1 cellular context compared by ENCODE assay signal in the genomic region with DNA sequence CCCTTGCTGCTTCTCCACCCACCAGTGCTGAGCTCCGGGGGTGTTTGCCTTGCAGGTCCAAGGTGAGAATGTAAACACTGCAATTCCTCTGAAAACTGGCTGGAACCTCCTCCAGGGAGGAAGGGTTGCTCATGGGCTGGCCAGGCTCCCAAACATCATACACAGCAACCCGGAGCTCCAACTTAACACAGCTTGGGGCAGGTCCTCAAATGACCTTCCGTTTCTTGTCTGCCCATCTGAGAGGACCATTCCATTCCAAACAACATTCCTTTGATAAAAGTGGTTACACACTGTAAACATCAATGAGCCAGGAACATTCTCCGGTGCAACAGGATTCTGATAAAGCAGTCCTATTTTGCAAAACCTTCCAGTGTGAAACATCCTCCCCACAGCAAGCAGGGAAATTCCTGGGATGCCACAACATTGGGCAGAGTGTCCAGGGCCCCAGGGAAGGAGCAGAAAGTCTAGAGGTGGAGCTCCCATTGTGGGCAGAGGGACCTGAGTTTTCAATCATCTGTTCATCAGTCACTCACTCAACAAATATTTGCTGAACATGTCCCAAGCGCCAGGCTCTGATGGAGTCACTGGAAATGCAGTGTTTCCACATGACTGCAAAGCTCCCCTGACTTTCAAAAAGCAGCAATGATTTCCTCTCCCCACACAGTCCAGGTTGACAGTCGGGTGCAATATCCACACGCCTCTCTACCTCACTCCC.
TF ChIP-seq lines count a peak whose summit lies in the region.

No MANE protein-coding gene starts in this region.

TF ChIP-seq in HepG2, 621 proteins besides CTCF, POLR2A, EP300 and RAD21 (continued from another document and continues in another):
- TF ChIP-seq, protein P1, sequence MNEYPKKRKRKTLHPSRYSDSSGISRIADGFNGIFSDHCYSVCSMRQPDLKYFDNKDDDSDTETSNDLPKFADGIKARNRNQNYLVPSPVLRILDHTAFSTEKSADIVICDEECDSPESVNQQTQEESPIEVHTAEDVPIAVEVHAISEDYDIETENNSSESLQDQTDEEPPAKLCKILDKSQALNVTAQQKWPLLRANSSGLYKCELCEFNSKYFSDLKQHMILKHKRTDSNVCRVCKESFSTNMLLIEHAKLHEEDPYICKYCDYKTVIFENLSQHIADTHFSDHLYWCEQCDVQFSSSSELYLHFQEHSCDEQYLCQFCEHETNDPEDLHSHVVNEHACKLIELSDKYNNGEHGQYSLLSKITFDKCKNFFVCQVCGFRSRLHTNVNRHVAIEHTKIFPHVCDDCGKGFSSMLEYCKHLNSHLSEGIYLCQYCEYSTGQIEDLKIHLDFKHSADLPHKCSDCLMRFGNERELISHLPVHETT (CRISPR knock-in tag; conservative IDR thresholded peaks at IDR 0.05) = peak; percentile 71; the same call in 1 of the 2 replicates
- no peak for TF ChIP-seq IKZF4 (CRISPR knock-in tag; IDR thresholded peaks at IDR 0.05; ENCODE audit: borderline replicate concordance, low read depth, not compliant biosample characterization)
- TF ChIP-seq, protein P2, sequence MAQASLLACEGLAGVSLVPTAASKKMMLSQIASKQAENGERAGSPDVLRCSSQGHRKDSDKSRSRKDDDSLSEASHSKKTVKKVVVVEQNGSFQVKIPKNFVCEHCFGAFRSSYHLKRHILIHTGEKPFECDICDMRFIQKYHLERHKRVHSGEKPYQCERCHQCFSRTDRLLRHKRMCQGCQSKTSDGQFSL (CRISPR knock-in tag; IDR thresholded peaks at IDR 0.05) = no peak
- TF ChIP-seq DPF2 (CRISPR knock-in tag; IDR thresholded peaks at IDR 0.05; ENCODE audit: borderline replicate concordance, low read depth) = peak; percentile 89
- TF ChIP-seq RBM22 (optimal IDR thresholded peaks at IDR 0.05; ENCODE audit: low read length) = no peak
- no peak for TF ChIP-seq ZNF883 (CRISPR knock-in tag; IDR thresholded peaks at IDR 0.05; ENCODE audit: not compliant biosample characterization)
- TF ChIP-seq NR2C2 (CRISPR knock-in tag; IDR thresholded peaks at IDR 0.05; ENCODE audit: borderline replicate concordance) = peak; percentile 33; the same call in 1 of the 2 replicates
- TF ChIP-seq ZMAT5 (CRISPR knock-in tag; IDR thresholded peaks at IDR 0.05; ENCODE audit: borderline replicate concordance, low read depth) = no peak
- TF ChIP-seq, protein P3, sequence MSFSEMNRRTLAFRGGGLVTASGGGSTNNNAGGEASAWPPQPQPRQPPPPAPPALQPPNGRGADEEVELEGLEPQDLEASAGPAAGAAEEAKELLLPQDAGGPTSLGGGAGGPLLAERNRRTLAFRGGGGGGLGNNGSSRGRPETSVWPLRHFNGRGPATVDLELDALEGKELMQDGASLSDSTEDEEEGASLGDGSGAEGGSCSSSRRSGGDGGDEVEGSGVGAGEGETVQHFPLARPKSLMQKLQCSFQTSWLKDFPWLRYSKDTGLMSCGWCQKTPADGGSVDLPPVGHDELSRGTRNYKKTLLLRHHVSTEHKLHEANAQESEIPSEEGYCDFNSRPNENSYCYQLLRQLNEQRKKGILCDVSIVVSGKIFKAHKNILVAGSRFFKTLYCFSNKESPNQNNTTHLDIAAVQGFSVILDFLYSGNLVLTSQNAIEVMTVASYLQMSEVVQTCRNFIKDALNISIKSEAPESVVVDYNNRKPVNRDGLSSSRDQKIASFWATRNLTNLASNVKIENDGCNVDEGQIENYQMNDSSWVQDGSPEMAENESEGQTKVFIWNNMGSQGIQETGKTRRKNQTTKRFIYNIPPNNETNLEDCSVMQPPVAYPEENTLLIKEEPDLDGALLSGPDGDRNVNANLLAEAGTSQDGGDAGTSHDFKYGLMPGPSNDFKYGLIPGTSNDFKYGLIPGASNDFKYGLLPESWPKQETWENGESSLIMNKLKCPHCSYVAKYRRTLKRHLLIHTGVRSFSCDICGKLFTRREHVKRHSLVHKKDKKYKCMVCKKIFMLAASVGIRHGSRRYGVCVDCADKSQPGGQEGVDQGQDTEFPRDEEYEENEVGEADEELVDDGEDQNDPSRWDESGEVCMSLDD (CRISPR knock-in tag; IDR thresholded peaks at IDR 0.05; ENCODE audit: borderline replicate concordance) = no peak
- TF ChIP-seq, protein P4, sequence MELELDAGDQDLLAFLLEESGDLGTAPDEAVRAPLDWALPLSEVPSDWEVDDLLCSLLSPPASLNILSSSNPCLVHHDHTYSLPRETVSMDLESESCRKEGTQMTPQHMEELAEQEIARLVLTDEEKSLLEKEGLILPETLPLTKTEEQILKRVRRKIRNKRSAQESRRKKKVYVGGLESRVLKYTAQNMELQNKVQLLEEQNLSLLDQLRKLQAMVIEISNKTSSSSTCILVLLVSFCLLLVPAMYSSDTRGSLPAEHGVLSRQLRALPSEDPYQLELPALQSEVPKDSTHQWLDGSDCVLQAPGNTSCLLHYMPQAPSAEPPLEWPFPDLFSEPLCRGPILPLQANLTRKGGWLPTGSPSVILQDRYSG (CRISPR knock-in tag; IDR thresholded peaks at IDR 0.05) = no peak
- TF ChIP-seq, protein P5, sequence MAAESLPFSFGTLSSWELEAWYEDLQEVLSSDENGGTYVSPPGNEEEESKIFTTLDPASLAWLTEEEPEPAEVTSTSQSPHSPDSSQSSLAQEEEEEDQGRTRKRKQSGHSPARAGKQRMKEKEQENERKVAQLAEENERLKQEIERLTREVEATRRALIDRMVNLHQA (CRISPR knock-in tag; IDR thresholded peaks at IDR 0.05) = no peak
- TF ChIP-seq, protein P6, sequence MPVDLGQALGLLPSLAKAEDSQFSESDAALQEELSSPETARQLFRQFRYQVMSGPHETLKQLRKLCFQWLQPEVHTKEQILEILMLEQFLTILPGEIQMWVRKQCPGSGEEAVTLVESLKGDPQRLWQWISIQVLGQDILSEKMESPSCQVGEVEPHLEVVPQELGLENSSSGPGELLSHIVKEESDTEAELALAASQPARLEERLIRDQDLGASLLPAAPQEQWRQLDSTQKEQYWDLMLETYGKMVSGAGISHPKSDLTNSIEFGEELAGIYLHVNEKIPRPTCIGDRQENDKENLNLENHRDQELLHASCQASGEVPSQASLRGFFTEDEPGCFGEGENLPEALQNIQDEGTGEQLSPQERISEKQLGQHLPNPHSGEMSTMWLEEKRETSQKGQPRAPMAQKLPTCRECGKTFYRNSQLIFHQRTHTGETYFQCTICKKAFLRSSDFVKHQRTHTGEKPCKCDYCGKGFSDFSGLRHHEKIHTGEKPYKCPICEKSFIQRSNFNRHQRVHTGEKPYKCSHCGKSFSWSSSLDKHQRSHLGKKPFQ (CRISPR knock-in tag; IDR thresholded peaks at IDR 0.05; ENCODE audit: insufficient replicate concordance) = no peak
- TF ChIP-seq PHF21A (CRISPR knock-in tag; IDR thresholded peaks at IDR 0.05) = peak; percentile 98
- TF ChIP-seq ZNF691 (CRISPR knock-in tag; IDR thresholded peaks at IDR 0.05; ENCODE audit: borderline replicate concordance, low read depth) = no peak
- TF ChIP-seq, protein P7, sequence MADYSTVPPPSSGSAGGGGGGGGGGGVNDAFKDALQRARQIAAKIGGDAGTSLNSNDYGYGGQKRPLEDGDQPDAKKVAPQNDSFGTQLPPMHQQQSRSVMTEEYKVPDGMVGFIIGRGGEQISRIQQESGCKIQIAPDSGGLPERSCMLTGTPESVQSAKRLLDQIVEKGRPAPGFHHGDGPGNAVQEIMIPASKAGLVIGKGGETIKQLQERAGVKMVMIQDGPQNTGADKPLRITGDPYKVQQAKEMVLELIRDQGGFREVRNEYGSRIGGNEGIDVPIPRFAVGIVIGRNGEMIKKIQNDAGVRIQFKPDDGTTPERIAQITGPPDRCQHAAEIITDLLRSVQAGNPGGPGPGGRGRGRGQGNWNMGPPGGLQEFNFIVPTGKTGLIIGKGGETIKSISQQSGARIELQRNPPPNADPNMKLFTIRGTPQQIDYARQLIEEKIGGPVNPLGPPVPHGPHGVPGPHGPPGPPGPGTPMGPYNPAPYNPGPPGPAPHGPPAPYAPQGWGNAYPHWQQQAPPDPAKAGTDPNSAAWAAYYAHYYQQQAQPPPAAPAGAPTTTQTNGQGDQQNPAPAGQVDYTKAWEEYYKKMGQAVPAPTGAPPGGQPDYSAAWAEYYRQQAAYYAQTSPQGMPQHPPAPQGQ (CRISPR knock-in tag; IDR thresholded peaks at IDR 0.05; ENCODE audit: borderline replicate concordance) = no peak
- no peak for TF ChIP-seq RFX5 (IDR thresholded peaks at IDR 0.05; ENCODE audit: low read depth, low read length)
- TF ChIP-seq ZNF674 (CRISPR knock-in tag; IDR thresholded peaks at IDR 0.05; ENCODE audit: low read depth) = no peak
- no peak for TF ChIP-seq IRF1 (CRISPR knock-in tag; IDR thresholded peaks at IDR 0.05; ENCODE audit: low read depth)
- peak; percentile 73; the same call in 1 of the 2 replicates for TF ChIP-seq TSC22D2 (CRISPR knock-in tag; IDR thresholded peaks at IDR 0.05; ENCODE audit: borderline replicate concordance)
- TF ChIP-seq HNRNPL (IDR thresholded peaks at IDR 0.05; ENCODE audit: low read depth, low read length) = no peak
- TF ChIP-seq MTERF4 (CRISPR knock-in tag; IDR thresholded peaks at IDR 0.05) = no peak
- TF ChIP-seq NFATC3 (CRISPR knock-in tag; IDR thresholded peaks at IDR 0.05) = no peak
- no peak for TF ChIP-seq ARNT (IDR thresholded peaks at IDR 0.05)
- 0 out of 2 replicates have a peak, but pooled peaks have one; percentile 40 for TF ChIP-seq NCOA1 (CRISPR knock-in tag; IDR thresholded peaks at IDR 0.05)
- TF ChIP-seq HNRNPH1 (optimal IDR thresholded peaks at IDR 0.05; ENCODE audit: low read depth, low read length) = no peak
- peak; percentile 91; the same call in 1 of the 2 replicates for TF ChIP-seq ZNF75D (CRISPR knock-in tag; IDR thresholded peaks at IDR 0.05; ENCODE audit: borderline replicate concordance)
- no peak for TF ChIP-seq MBD4 (IDR thresholded peaks at IDR 0.05; ENCODE audit: borderline replicate concordance, low read length)
- no peak for TF ChIP-seq ZSCAN20 (CRISPR knock-in tag; IDR thresholded peaks at IDR 0.05; ENCODE audit: borderline replicate concordance)
- TF ChIP-seq, protein P8, sequence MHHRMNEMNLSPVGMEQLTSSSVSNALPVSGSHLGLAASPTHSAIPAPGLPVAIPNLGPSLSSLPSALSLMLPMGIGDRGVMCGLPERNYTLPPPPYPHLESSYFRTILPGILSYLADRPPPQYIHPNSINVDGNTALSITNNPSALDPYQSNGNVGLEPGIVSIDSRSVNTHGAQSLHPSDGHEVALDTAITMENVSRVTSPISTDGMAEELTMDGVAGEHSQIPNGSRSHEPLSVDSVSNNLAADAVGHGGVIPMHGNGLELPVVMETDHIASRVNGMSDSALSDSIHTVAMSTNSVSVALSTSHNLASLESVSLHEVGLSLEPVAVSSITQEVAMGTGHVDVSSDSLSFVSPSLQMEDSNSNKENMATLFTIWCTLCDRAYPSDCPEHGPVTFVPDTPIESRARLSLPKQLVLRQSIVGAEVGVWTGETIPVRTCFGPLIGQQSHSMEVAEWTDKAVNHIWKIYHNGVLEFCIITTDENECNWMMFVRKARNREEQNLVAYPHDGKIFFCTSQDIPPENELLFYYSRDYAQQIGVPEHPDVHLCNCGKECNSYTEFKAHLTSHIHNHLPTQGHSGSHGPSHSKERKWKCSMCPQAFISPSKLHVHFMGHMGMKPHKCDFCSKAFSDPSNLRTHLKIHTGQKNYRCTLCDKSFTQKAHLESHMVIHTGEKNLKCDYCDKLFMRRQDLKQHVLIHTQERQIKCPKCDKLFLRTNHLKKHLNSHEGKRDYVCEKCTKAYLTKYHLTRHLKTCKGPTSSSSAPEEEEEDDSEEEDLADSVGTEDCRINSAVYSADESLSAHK (CRISPR knock-in tag; IDR thresholded peaks at IDR 0.05; ENCODE audit: borderline replicate concordance) = no peak
- TF ChIP-seq, protein P9, sequence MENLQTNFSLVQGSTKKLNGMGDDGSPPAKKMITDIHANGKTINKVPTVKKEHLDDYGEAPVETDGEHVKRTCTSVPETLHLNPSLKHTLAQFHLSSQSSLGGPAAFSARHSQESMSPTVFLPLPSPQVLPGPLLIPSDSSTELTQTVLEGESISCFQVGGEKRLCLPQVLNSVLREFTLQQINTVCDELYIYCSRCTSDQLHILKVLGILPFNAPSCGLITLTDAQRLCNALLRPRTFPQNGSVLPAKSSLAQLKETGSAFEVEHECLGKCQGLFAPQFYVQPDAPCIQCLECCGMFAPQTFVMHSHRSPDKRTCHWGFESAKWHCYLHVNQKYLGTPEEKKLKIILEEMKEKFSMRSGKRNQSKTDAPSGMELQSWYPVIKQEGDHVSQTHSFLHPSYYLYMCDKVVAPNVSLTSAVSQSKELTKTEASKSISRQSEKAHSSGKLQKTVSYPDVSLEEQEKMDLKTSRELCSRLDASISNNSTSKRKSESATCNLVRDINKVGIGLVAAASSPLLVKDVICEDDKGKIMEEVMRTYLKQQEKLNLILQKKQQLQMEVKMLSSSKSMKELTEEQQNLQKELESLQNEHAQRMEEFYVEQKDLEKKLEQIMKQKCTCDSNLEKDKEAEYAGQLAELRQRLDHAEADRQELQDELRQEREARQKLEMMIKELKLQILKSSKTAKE (CRISPR knock-in tag; IDR thresholded peaks at IDR 0.05; ENCODE audit: borderline replicate concordance) = peak; percentile 91
- no peak for TF ChIP-seq ZNF296 (CRISPR knock-in tag; conservative IDR thresholded peaks at IDR 0.05)
- TF ChIP-seq ZNF317 (CRISPR knock-in tag; IDR thresholded peaks at IDR 0.05) = peak; percentile 92
- TF ChIP-seq ZNF616 (CRISPR knock-in tag; IDR thresholded peaks at IDR 0.05; ENCODE audit: low read depth) = no peak
- TF ChIP-seq NFRKB (IDR thresholded peaks at IDR 0.05) = no peak
- peak; percentile 65 for TF ChIP-seq ZNF3 (CRISPR knock-in tag; IDR thresholded peaks at IDR 0.05)
- TF ChIP-seq ZNF619 (CRISPR knock-in tag; IDR thresholded peaks at IDR 0.05) = no peak; the same call in 1 of the 2 replicates
